In genomic region chr17:44911133-44912001, GRCh38 we compare ENCODE assay signal across 1 cellular context.
TF ChIP-seq lines count a peak whose summit lies in the region.

No MANE protein-coding gene starts in this region.

TF ChIP-seq in HepG2, 621 proteins besides CTCF, POLR2A, EP300 and RAD21 (continued from another document and continues in another):
- TF ChIP-seq ZNF687 (CRISPR knock-in tag; IDR thresholded peaks at IDR 0.05) (peak; percentile 81), MTA1 (CRISPR knock-in tag; IDR thresholded peaks at IDR 0.05; ENCODE audit: borderline replicate concordance) (peak; percentile 88; the same call in 1 of the 2 replicates), ZUFSP (CRISPR knock-in tag; IDR thresholded peaks at IDR 0.05; ENCODE audit: borderline replicate concordance) (no peak), ZNF232 (CRISPR knock-in tag; IDR thresholded peaks at IDR 0.05; ENCODE audit: borderline replicate concordance) (no peak), ZNF224 (CRISPR knock-in tag; IDR thresholded peaks at IDR 0.05) (no peak), HOXD1 (CRISPR knock-in tag; IDR thresholded peaks at IDR 0.05) (no peak), ZNF317 (CRISPR knock-in tag; IDR thresholded peaks at IDR 0.05) (no peak), GLMP (CRISPR knock-in tag; IDR thresholded peaks at IDR 0.05; ENCODE audit: borderline replicate concordance) (no peak), ZNF343 (CRISPR knock-in tag; IDR thresholded peaks at IDR 0.05) (no peak), MXD4 (CRISPR knock-in tag; IDR thresholded peaks at IDR 0.05) (no peak), ZFAT (CRISPR knock-in tag; conservative IDR thresholded peaks at IDR 0.05) (no peak), ZMAT3 (CRISPR knock-in tag; conservative IDR thresholded peaks at IDR 0.05) (no peak), GABPA (IDR thresholded peaks at IDR 0.05; ENCODE audit: low read depth, low read length) (no peak), GABPA (CRISPR knock-in tag; IDR thresholded peaks at IDR 0.05; ENCODE audit: low read depth) (no peak), AFF4 (CRISPR knock-in tag; IDR thresholded peaks at IDR 0.05) (no peak), ZBTB38 (CRISPR knock-in tag; IDR thresholded peaks at IDR 0.05) (no peak), JUN (CRISPR knock-in tag; IDR thresholded peaks at IDR 0.05) (no peak), TFDP1 (CRISPR knock-in tag; IDR thresholded peaks at IDR 0.05; ENCODE audit: borderline replicate concordance) (peak; percentile 43; the same call in 1 of the 2 replicates), TFE3 (CRISPR knock-in tag; IDR thresholded peaks at IDR 0.05) (no peak), ZSCAN21 (CRISPR knock-in tag; IDR thresholded peaks at IDR 0.05; ENCODE audit: borderline replicate concordance) (peak; percentile 68; the same call in 1 of the 2 replicates), LBX2 (CRISPR knock-in tag; IDR thresholded peaks at IDR 0.05; ENCODE audit: borderline replicate concordance) (peak; percentile 19; the same call in 1 of the 2 replicates), SRF (IDR thresholded peaks at IDR 0.05; ENCODE audit: low read depth, low read length) (no peak), ZBTB26 (CRISPR knock-in tag; IDR thresholded peaks at IDR 0.05; ENCODE audit: borderline replicate concordance) (no peak), ZSCAN5A (CRISPR knock-in tag; IDR thresholded peaks at IDR 0.05; ENCODE audit: borderline replicate concordance) (no peak), TIGD3 (CRISPR knock-in tag; IDR thresholded peaks at IDR 0.05; ENCODE audit: borderline replicate concordance) (no peak), ZNF710 (CRISPR knock-in tag; IDR thresholded peaks at IDR 0.05; ENCODE audit: borderline replicate concordance) (no peak; the same call in 1 of the 2 replicates), BRF2 (CRISPR knock-in tag; IDR thresholded peaks at IDR 0.05) (no peak), ZBTB7B (CRISPR knock-in tag; IDR thresholded peaks at IDR 0.05) (no peak), RBM22 (optimal IDR thresholded peaks at IDR 0.05; ENCODE audit: low read length) (no peak), IKZF4 (CRISPR knock-in tag; IDR thresholded peaks at IDR 0.05; ENCODE audit: borderline replicate concordance, low read depth, not compliant biosample characterization) (no peak), KDM1A (CRISPR knock-in tag; IDR thresholded peaks at IDR 0.05) (0 out of 2 replicates have a peak, but pooled peaks have one; percentile 7), MAZ (IDR thresholded peaks at IDR 0.05; ENCODE audit: borderline replicate concordance, low read depth, low read length) (no peak), MAZ (CRISPR knock-in tag; IDR thresholded peaks at IDR 0.05; ENCODE audit: low read depth) (no peak; the same call in 1 of the 2 replicates), ESRRA (CRISPR knock-in tag; IDR thresholded peaks at IDR 0.05; ENCODE audit: low read depth) (peak; percentile 69)
